ENCODE assay signal across 19 cellular contexts in the genomic region with DNA sequence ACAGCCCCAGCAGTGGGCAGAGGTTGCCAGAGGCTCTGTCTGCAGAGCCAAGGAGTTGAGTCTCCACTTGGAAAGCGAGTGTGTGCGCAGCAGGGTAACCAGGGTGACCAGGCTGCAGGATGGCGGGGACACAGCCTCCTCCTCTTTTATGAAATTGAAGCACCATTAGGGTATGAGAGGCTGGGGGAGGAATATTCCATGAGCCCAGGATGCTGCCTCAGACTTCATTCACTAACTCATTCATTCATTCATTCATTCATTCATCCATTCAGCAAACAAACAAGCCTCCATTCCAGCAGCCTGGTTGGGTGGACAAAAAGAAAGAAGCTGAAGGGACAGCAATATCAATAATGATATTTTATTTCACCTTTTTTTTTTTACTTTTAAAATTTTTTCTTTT. TPM values are rescaled to one million over a fixed set of nuclear protein-coding genes. Genes with fewer than 3 reads are reported as not detected.
DNase-seq lines count a peak whose midpoint lies in the region; ATAC-seq, FAIRE-seq and TF ChIP-seq lines count a peak whose summit lies in the region.
"Had no signal": no experiment of that assay in that cellular context is flagged by ENCODE, and none has a peak within 500 bp of the region (broad histone marks: within the 10 kb centered on the region; RNA-seq: fewer than 3 reads in every experiment).

No MANE protein-coding gene starts in this region.

- DNase-seq in NCI-H2227 (lab: John Stamatoyannopoulos, UW; ENCODE audit: unreplicated experiment) (peak; percentile 11), NCI-H2227 treated with DMSO at 0.1 percent for 48 hours (lab: John Stamatoyannopoulos, UW) (no peak), H9 (no peak), NCI-H69 (lab: John Stamatoyannopoulos, UW) (peak; percentile 29), H1 (ENCODE audit: low read depth in 1 of 2, low spot score in 2 of 2) (no peak), mammary epithelial cell (no peak), OCI-M1 (lab: John Stamatoyannopoulos, UW) (no peak)
- DNase-seq: BE2C; CD4-positive, alpha-beta memory T cell; DMS153; GOT3; HCEC 1CT had no signal

- H2BK120ac ChIP-seq in H9 (ENCODE audit: low read depth, low read length, poor library complexity, severe bottlenecking) (no peak overlapping the region), H1 (replicated peaks; ENCODE audit: low read depth, low read length) (no peak overlapping the region)

- no peak overlapping the region for H3K4me3 Mint-ChIP-seq in H9
- H3K4me3 Mint-ChIP-seq: CD4-positive, alpha-beta memory T cell had no signal

- H2BK5ac ChIP-seq in H9 (ENCODE audit: insufficient read length, low read length) = no peak overlapping the region
- H2BK5ac ChIP-seq in H1 (ENCODE audit: low read depth, low read length) = no peak overlapping the region

- H3K36me3 ChIP-seq in H1 (ENCODE audit: control insufficient read depth in 2 of 4, insufficient read depth in 4 of 4, low read length in 3 of 4) (no peaks in the 10 kb centered on the region), mammary epithelial cell (ENCODE audit: insufficient read depth, low read length) (no peaks in the 10 kb centered on the region)
- H3K36me3 ChIP-seq: BE2C had no signal

- H2AFZ ChIP-seq in H9 (ENCODE audit: low read length) = no peak overlapping the region
- H2AFZ ChIP-seq in H1 (ENCODE audit: low read length) = no peak overlapping the region
- H2AFZ ChIP-seq in mammary epithelial cell (ENCODE audit: low read depth, low read length) = no peak overlapping the region

- H2AK5ac ChIP-seq in H9 (ENCODE audit: insufficient read length, low read length) (no peak overlapping the region), H1 (ENCODE audit: low read depth, low read length) (no peak overlapping the region)

- H3K4ac ChIP-seq in H9 (ENCODE audit: low read depth, low read length) (no peak overlapping the region), H1 (replicated peaks; ENCODE audit: insufficient read length, low read depth, low read length) (no peak overlapping the region)

- no peak for TF ChIP-seq EP300 in H1 (IDR thresholded peaks at IDR 0.05; ENCODE audit: borderline replicate concordance in 1 of 2, low read depth in 2 of 2, low read length in 2 of 2)

- H3K4me1 Mint-ChIP-seq in H9 = peaks cover 10 to 29% of the 10 kb centered on the region in 2 experiments

- H3K56ac ChIP-seq in H9 (ENCODE audit: insufficient read length, low read depth, low read length) (no peak overlapping the region), H1 (replicated peaks; ENCODE audit: insufficient read length, low read depth, low read length) (no peak overlapping the region)

- H4K5ac ChIP-seq in H9 (ENCODE audit: insufficient read length, low read depth, low read length) = no peak overlapping the region
- H4K5ac ChIP-seq in H1 (ENCODE audit: insufficient read length, low read depth, low read length) = no peak overlapping the region

- dilution Hi-C loops in mammary epithelial cell (cut with HindIII; ENCODE audit: low sequenced_read_pairs) = no loop called here

- BruUV-seq in mammary epithelial cell (replicated peaks; lab: Mats Ljungman, UMichigan) = no TSS peak

- H4K91ac ChIP-seq in H9 (ENCODE audit: insufficient read length, low read depth, low read length) (no peak overlapping the region), H1 (replicated peaks; ENCODE audit: insufficient read length, low read length) (no peak overlapping the region)

- no CpG with 5 or more reads among the region's 3 CpGs for WGBS in H9 (ENCODE audit: extremely low coverage, insufficient read length, low lambda C conversion rate)
- 81% methylated on average over 3 of the region's 3 CpGs; no CpG with 5 or more reads in 1 of the 2 experiments for WGBS in H1 (ENCODE audit: extremely low coverage in 1 of 2, insufficient coverage in 1 of 2, insufficient read length in 1 of 2, insufficient replicate concordance in 2 of 2, low coverage in 1 of 2, low lambda C conversion rate in 2 of 2, missing lambda C conversion rate in 1 of 2), 2 experiments
- WGBS in mammary epithelial cell (ENCODE audit: low coverage, missing lambda C conversion rate) = 29% methylated on average over 3 of the region's 3 CpGs

- H3K4me3 ChIP-seq in H1 (ENCODE audit: extremely low read depth in 1 of 4, insufficient read depth in 2 of 4, low read depth in 3 of 4, low read length in 4 of 4) (no peak overlapping the region), mammary epithelial cell (replicated peaks in 1 of 3; ENCODE audit: insufficient read depth in 1 of 3, low read depth in 2 of 3, low read length in 3 of 3) (no peak overlapping the region)
- H3K4me3 ChIP-seq: A549 had no signal

- no peak overlapping the region for H3K14ac ChIP-seq in H9 (ENCODE audit: insufficient read depth, low read length)
- H3K14ac ChIP-seq in H1 (ENCODE audit: insufficient read length) = no peak overlapping the region

- CTCF ChIA-PET in H1 (lab: Charles Lee; ENCODE audit: partially characterized antibody) = interaction anchor here (1.2 to 3.4 kb wide), 8 partner anchors 10 to 66 kb away, joined by 3 to 29 read pairs (median 6); no protein-coding TSS in a partner anchor
- CTCF ChIA-PET in mammary epithelial cell (lab: Charles Lee; ENCODE audit: low non-redundant PET) = no interaction called here

- no peaks in the 10 kb centered on the region for H3K9me3 Mint-ChIP-seq in H9

- no peak overlapping the region for H3T11ph ChIP-seq in H9 (ENCODE audit: low read length)

- H3K4me2 ChIP-seq in H9 (ENCODE audit: insufficient read depth, insufficient read length, low read length) (no peak overlapping the region), H1 (ENCODE audit: insufficient read depth in 1 of 2, low read depth in 2 of 2, low read length in 2 of 2) (peak overlapping the region in 1 of 2 experiments; percentile 22; a peak in 1 of 4 replicates), mammary epithelial cell (ENCODE audit: insufficient read depth, low read depth, low read length) (no peak overlapping the region)
- H3K4me2 ChIP-seq: A549 had no signal

- H3K27me3 ChIP-seq in H9 (ENCODE audit: insufficient read depth, low read length) (no peaks in the 10 kb centered on the region), H1 (replicated peaks in 1 of 4; ENCODE audit: control insufficient read depth in 3 of 4, extremely low read depth in 1 of 4, insufficient read depth in 3 of 4, low read length in 3 of 4) (no peaks in the 10 kb centered on the region; a peak in 1 of 7 replicates), mammary epithelial cell (ENCODE audit: insufficient read depth, low read length) (no peaks in the 10 kb centered on the region)
- H3K27me3 ChIP-seq: BE2C had no signal

- no peak overlapping the region for H2BK15ac ChIP-seq in H9 (ENCODE audit: low read depth, low read length)
- H2BK15ac ChIP-seq in H1 (ENCODE audit: low read length) = peak overlapping the region; percentile 18; the same call in 1 of the 2 replicates

- H3K27ac Mint-ChIP-seq in H9 = peak overlapping the region; percentile 23 to 70 (median 55); a peak in 4 of 7 replicates
- H3K27ac Mint-ChIP-seq: CD4-positive, alpha-beta memory T cell had no signal

- intact Hi-C loops in mammary epithelial cell (cut with micrococcal nuclease) = no loop called here

- TF ChIP-seq POLR2A in H1 (IDR thresholded peaks at IDR 0.05; ENCODE audit: control extremely low read depth in 1 of 2, low read depth in 2 of 2, low read length in 2 of 2) = no peak

- H3K9ac ChIP-seq in H9 (ENCODE audit: extremely low read depth, insufficient read length, low read length) (no peak overlapping the region), H1 (replicated peaks in 1 of 4; ENCODE audit: extremely low read depth in 1 of 4, low read depth in 3 of 4, low read length in 3 of 4) (no peak overlapping the region), mammary epithelial cell (ENCODE audit: insufficient read depth, low read length) (no peak overlapping the region)

- H3K23me2 ChIP-seq in H9 (ENCODE audit: insufficient read length, low read depth, low read length, poor library complexity, severe bottlenecking) (no peaks in the 10 kb centered on the region), H1 (ENCODE audit: low read depth, low read length) (peaks cover 5% of the 10 kb centered on the region; the same call in 1 of the 2 replicates)

- H3K9me3 ChIP-seq in H9 (ENCODE audit: control insufficient read depth, low read depth, low read length) (no peaks in the 10 kb centered on the region), H1 (ENCODE audit: insufficient read depth in 2 of 2, low read depth in 1 of 2, low read length in 1 of 2) (no peaks in the 10 kb centered on the region), mammary epithelial cell (replicated peaks; ENCODE audit: insufficient read depth, low read length) (no peaks in the 10 kb centered on the region)
- H3K9me3 ChIP-seq: A549, BE2C had no signal

- H3K4me1 ChIP-seq in H9 (ENCODE audit: insufficient read depth, low read length) (no peaks in the 10 kb centered on the region; the same call in 1 of the 2 replicates), H1 (replicated peaks in 1 of 4; ENCODE audit: control insufficient read depth in 3 of 4, insufficient read depth in 4 of 4, low read length in 3 of 4) (peaks cover 0 to 7% (median 4%) of the 10 kb centered on the region in 4 experiments; a peak in 5 of 7 replicates), mammary epithelial cell (ENCODE audit: insufficient read depth, low read length) (peaks cover 5% of the 10 kb centered on the region)
- H3K4me1 ChIP-seq: BE2C had no signal

- H3K79me2 ChIP-seq in H9 (ENCODE audit: insufficient read depth, low read length) (no peaks in the 10 kb centered on the region), H1 (ENCODE audit: control insufficient read depth in 1 of 2, insufficient read depth in 2 of 2, low read length in 2 of 2) (no peaks in the 10 kb centered on the region), mammary epithelial cell (ENCODE audit: insufficient read depth, low read length) (no peaks in the 10 kb centered on the region)

- POLR2A ChIA-PET in H1 (lab: Charles Lee; ENCODE audit: partially characterized antibody) = interaction anchor here (1.4 kb wide), 3 partner anchors 10 to 50 kb away, joined by 3 read pairs; no protein-coding TSS in a partner anchor

- no peaks in the 10 kb centered on the region for H3K79me1 ChIP-seq in H9 (ENCODE audit: insufficient read depth, low read depth, low read length, poor library complexity, severe bottlenecking)
- no peaks in the 10 kb centered on the region for H3K79me1 ChIP-seq in H1 (ENCODE audit: low read depth, low read length)

- ATAC-seq in GM18861 (IDR thresholded peaks at IDR 0.05; ENCODE audit: unreplicated experiment) = no peak
- ATAC-seq: A549 had no signal

- H3K27me3 Mint-ChIP-seq in H9 (ENCODE audit: low read depth) = peaks cover 4% of the 10 kb centered on the region

- no peak overlapping the region for H3K18ac ChIP-seq in H9 (ENCODE audit: insufficient read length, low read depth, low read length)
- no peak overlapping the region for H3K18ac ChIP-seq in H1 (ENCODE audit: extremely low read depth, low read length)

- H3K27ac ChIP-seq in H9 (ENCODE audit: insufficient read length, low read depth, low read length) = no peak overlapping the region
- H3K27ac ChIP-seq in H1 (ENCODE audit: low read depth, low read length) = no peak overlapping the region
- no peak overlapping the region for H3K27ac ChIP-seq in mammary epithelial cell (ENCODE audit: insufficient read depth, low read depth, low read length)
- H3K27ac ChIP-seq: C4-2B had no signal

- no peak for FAIRE-seq in H1 (lab: Jason Lieb, UNC)
- FAIRE-seq: A549, D721Med, GM12891, HTR-8/SVneo had no signal

- no peaks in the 10 kb centered on the region for H4K20me1 ChIP-seq in H9 (ENCODE audit: control insufficient read depth, insufficient read depth, insufficient read length)
- no peaks in the 10 kb centered on the region for H4K20me1 ChIP-seq in H1 (replicated peaks in 1 of 2; ENCODE audit: control insufficient read depth in 1 of 2, insufficient read depth in 2 of 2, low read length in 2 of 2)
- no peaks in the 10 kb centered on the region for H4K20me1 ChIP-seq in mammary epithelial cell (ENCODE audit: insufficient read depth, low read length)

- H2BK20ac ChIP-seq in H9 (ENCODE audit: low read depth, low read length, poor library complexity, severe bottlenecking) = no peak overlapping the region
- no peak overlapping the region for H2BK20ac ChIP-seq in H1 (ENCODE audit: low read length)

- H4K8ac ChIP-seq in H9 (replicated peaks; ENCODE audit: insufficient read length, low read depth, low read length) (no peak overlapping the region), H1 (ENCODE audit: extremely low read depth, insufficient read depth, low read length) (no peak overlapping the region)

- no peak for TF ChIP-seq CTCF in H9 (conservative IDR thresholded peaks at IDR 0.05)
- TF ChIP-seq CTCF in H1 (IDR thresholded peaks at IDR 0.05; ENCODE audit: control extremely low read depth in 1 of 3, insufficient read depth in 1 of 3, low read depth in 1 of 3, low read length in 3 of 3) = no peak
- TF ChIP-seq CTCF in mammary epithelial cell (conservative IDR thresholded peaks at IDR 0.05 in 1 of 2, IDR thresholded peaks at IDR 0.05 in 1 of 2; ENCODE audit: extremely low read depth in 1 of 2, insufficient read depth in 1 of 2, low read depth in 1 of 2, low read length in 2 of 2) = no peak

- H3K23ac ChIP-seq in H9 (ENCODE audit: insufficient read length, low read depth, low read length) (no peak overlapping the region), H1 (ENCODE audit: insufficient read length) (no peak overlapping the region)

- H2BK12ac ChIP-seq in H9 (ENCODE audit: insufficient read length, low read depth, low read length) (no peak overlapping the region), H1 (ENCODE audit: low read depth, low read length) (no peak overlapping the region; the same call in 1 of the 2 replicates)

- no peak for TF ChIP-seq RAD21 in H1 (IDR thresholded peaks at IDR 0.05 in 1 of 2, conservative IDR thresholded peaks at IDR 0.05 in 1 of 2; ENCODE audit: low read depth in 2 of 2, low read length in 2 of 2)

- in situ Hi-C loops in mammary epithelial cell (cut with MboI; ENCODE audit: low sequenced_read_pairs in 2 of 2) = loop anchor here in 1 of 2 donors (10.0 kb wide), 1 partner anchor 47 kb away; no protein-coding TSS in a partner anchor

- no peaks in the 10 kb centered on the region for H3K36me3 Mint-ChIP-seq in H9 (ENCODE audit: insufficient read depth in 1 of 3, low read depth in 3 of 3)
- H3K36me3 Mint-ChIP-seq: CD4-positive, alpha-beta memory T cell had no signal

RNA-seq across cellular contexts. Expression of a gene that starts 6.6 kb away (rescaled TPM):
- total RNA-seq in H9 (2021) (14.4 and 15.2 TPM in 2 replicates), mammary epithelial cell (1 to 10 TPM; 1.5 to 5.8 TPM)
- total RNA-seq in H1 (2021; fragmentation: NEBNext Ultra II Directional; extraction: Animal tissue kit (Norgen Biotek cat#: 25700)) = 12.4 and 13.6 TPM in 2 replicates
- polyA plus RNA-seq in H1 (2011; rRNA removed) (2.7 and 7.3 TPM in 2 replicates), mammary epithelial cell (0.46 TPM)
- polyA plus RNA-seq in H1 (2011; cell fraction: cytosol; rRNA removed) = 3.4 TPM
- polyA plus RNA-seq in H1 (2011; cell fraction: nucleus; rRNA removed) = 11.6 TPM
- 6.8 to 10.4 TPM (median 9.6 TPM) in 4 replicates for polyA plus RNA-seq in H1 (2012, experiment 1 of 2)
- polyA plus RNA-seq in H1 (2012, experiment 2 of 2) = 4.1 TPM
- 10.0 TPM for polyA plus RNA-seq in H1 (2013, experiment 1 of 2)
- 8.2 TPM for polyA plus RNA-seq in H1 (2013, experiment 2 of 2)
- polyA minus RNA-seq in H1 (2011; rRNA and poly(A)+ RNA removed) = 0.90 and 1.2 TPM in 2 replicates
- polyA minus RNA-seq in H1 (2011; cell fraction: cytosol; rRNA and poly(A)+ RNA removed) = 5.9 TPM
- polyA minus RNA-seq in H1 (2011; cell fraction: nucleus; rRNA and poly(A)+ RNA removed) = 5.9 TPM
- polyA minus RNA-seq in mammary epithelial cell = 0.31 TPM

RNA-seq across cellular contexts. Expression of a gene that starts 33.8 kb away (rescaled TPM):
- total RNA-seq in H9 (2021) (1.3 and 1.7 TPM in 2 replicates), mammary epithelial cell (1 to 10 TPM in 1 of 2 donors, not detected in 1; 1.8 TPM)
- total RNA-seq in H1 (2021; fragmentation: NEBNext Ultra II Directional; extraction: Animal tissue kit (Norgen Biotek cat#: 25700)) = 0.99 and 1.5 TPM in 2 replicates
- polyA plus RNA-seq in H1 (2011; rRNA removed) (2.6 and 3.8 TPM in 2 replicates), mammary epithelial cell (2.0 TPM)
- polyA plus RNA-seq in H1 (2011; cell fraction: cytosol; rRNA removed) = 2.3 TPM
- 1.2 TPM for polyA plus RNA-seq in H1 (2011; cell fraction: nucleus; rRNA removed)
- polyA plus RNA-seq in H1 (2012, experiment 1 of 2) = 1.0 to 2.2 TPM (median 1.6 TPM) in 4 replicates
- 1.00 TPM for polyA plus RNA-seq in H1 (2012, experiment 2 of 2)
- 1.5 TPM for polyA plus RNA-seq in H1 (2013, experiment 1 of 2)
- polyA plus RNA-seq in H1 (2013, experiment 2 of 2) = 1.4 TPM
- polyA minus RNA-seq in H1 (2011; rRNA and poly(A)+ RNA removed) = 0.59 TPM in 1 of 2 replicates, not detected in the other
- polyA minus RNA-seq in H1 (2011; cell fraction: cytosol; rRNA and poly(A)+ RNA removed) = 1.2 TPM
- polyA minus RNA-seq in H1 (2011; cell fraction: nucleus; rRNA and poly(A)+ RNA removed) = not detected
- polyA minus RNA-seq in mammary epithelial cell = not detected
- total RNA-seq: CD4-positive, alpha-beta memory T cell; G401 had no signal

RNA-seq across cellular contexts. Expression of a gene that starts 49.0 kb away (rescaled TPM):
- 97.1 and 103 TPM in 2 replicates for total RNA-seq in H9 (2021)
- total RNA-seq in H1 (2021; fragmentation: NEBNext Ultra II Directional; extraction: Animal tissue kit (Norgen Biotek cat#: 25700)) = 67.7 and 71.4 TPM in 2 replicates
- polyA plus RNA-seq in H1 (2011; rRNA removed) = 43.7 and 62.5 TPM in 2 replicates
- polyA plus RNA-seq in H1 (2011; cell fraction: cytosol; rRNA removed) = 59.5 TPM
- polyA plus RNA-seq in H1 (2011; cell fraction: nucleus; rRNA removed) = 225 TPM
- 64.0 to 76.5 TPM (median 71.8 TPM) in 4 replicates for polyA plus RNA-seq in H1 (2012, experiment 1 of 2)
- 35.7 TPM for polyA plus RNA-seq in H1 (2012, experiment 2 of 2)
- polyA plus RNA-seq in H1 (2013, experiment 1 of 2) = 44.2 TPM
- 37.5 TPM for polyA plus RNA-seq in H1 (2013, experiment 2 of 2)
- polyA minus RNA-seq in H1 (2011; rRNA and poly(A)+ RNA removed) = 53.7 and 70.7 TPM in 2 replicates
- polyA minus RNA-seq in H1 (2011; cell fraction: cytosol; rRNA and poly(A)+ RNA removed) = 28.7 TPM
- polyA minus RNA-seq in H1 (2011; cell fraction: nucleus; rRNA and poly(A)+ RNA removed) = 65.5 TPM
- 10 to 100 TPM; 36.3 to 72.1 TPM for total RNA-seq in mammary epithelial cell
- 31.8 TPM for polyA plus RNA-seq in mammary epithelial cell
- polyA minus RNA-seq in mammary epithelial cell = 48.4 TPM

Comparison
In these comparisons a context has a peak if more than half of its experiments do, and no peak if none do; other contexts are left out.
1. DNase-seq: peak in NCI-H2227 (single experiment) and NCI-H69 (single experiment); none in NCI-H2227 treated with DMSO at 0.1 percent for 48 hours (single experiment), H9 (single experiment), H1 (0 of 2), mammary epithelial cell (single experiment) and OCI-M1 (single experiment).